14 cellular contexts compared by ENCODE assay signal in genomic region chr3:36875397-36875796, GRCh38.
"Had no signal": no experiment of that assay in that cellular context is flagged by ENCODE, and none has a peak within 500 bp of the region (broad histone marks: within the 10 kb centered on the region; RNA-seq: fewer than 3 reads in every experiment).

No MANE protein-coding gene starts in this region.

- H3K27ac Mint-ChIP-seq: activated naive CD4-positive, alpha-beta T cell treated with anti-CD3 and anti-CD28 coated beads for 36 hours; endodermal cell; progenitor cell of endocrine pancreas had no signal

- H3K4me3 ChIP-seq: body of pancreas, transverse colon had no signal

- H3K27me3 Mint-ChIP-seq: activated CD8-positive, alpha-beta T cell treated with anti-CD3 and anti-CD28 coated beads for 36 hours; progenitor cell of endocrine pancreas had no signal

- H3K9me3 Mint-ChIP-seq: activated CD8-positive, alpha-beta T cell treated with anti-CD3 and anti-CD28 coated beads for 36 hours; activated naive CD4-positive, alpha-beta T cell treated with anti-CD3 and anti-CD28 coated beads for 36 hours; activated T-helper 1 cell treated with anti-CD3 and anti-CD28 coated beads, Interleukin-12 subunit alpha, Interleukin-12 subunit beta, Interleukin-2, Interleukin-4 antibody, amounts not matched to agents 30 ng/mL and 10 ng/mL and 1 ng/mL, durations not matched to agents 14 hours and 24 hours and 36 hours; endodermal cell had no signal

- H3K27ac ChIP-seq: body of pancreas had no signal

- H3K4me3 Mint-ChIP-seq: endodermal cell had no signal

- DNase-seq: activated CD4-positive, alpha-beta T cell treated with anti-CD3 and anti-CD28 coated beads for 1 hour; activated naive CD4-positive, alpha-beta T cell treated with anti-CD3 and anti-CD28 coated beads for 36 hours; body of pancreas; endodermal cell; erythroblast; kidney; left ventricle myocardium superior; occipital lobe; right cardiac atrium; stimulated activated CD4-positive, alpha-beta T cell treated with anti-CD3 and anti-CD28 coated beads, Interleukin-1b, Interleukin-23, amount 100 ng/mL, for 48 hours; transverse colon had no signal

- H3K36me3 ChIP-seq: transverse colon had no signal

- H3K27me3 ChIP-seq: body of pancreas, transverse colon had no signal

- ATAC-seq: body of pancreas had no signal

- H3K4me1 ChIP-seq: body of pancreas had no signal

- H3K9me3 ChIP-seq: body of pancreas, transverse colon had no signal
